19 cellular contexts compared by ENCODE assay signal in the genomic region with DNA sequence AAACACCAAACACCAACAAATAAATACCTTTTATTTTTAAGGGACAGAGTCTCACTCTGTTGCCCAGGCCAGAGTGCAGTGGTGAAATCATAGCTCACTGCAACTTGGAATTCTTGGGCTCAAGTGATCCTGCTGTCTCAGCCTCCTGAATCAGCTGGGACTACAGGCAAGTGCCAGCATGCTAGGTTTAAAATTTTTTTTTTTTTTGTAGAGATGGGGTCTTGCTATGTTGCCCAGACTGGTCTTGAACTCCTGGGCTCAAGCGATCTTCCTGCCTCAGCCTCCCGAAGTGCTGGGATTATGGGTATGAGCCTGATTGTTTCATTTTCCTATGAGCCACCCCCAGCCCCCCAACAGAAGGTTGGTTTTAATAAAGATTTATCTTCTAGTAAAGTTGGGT. TPM values are rescaled to one million over a fixed set of nuclear protein-coding genes. Genes with fewer than 3 reads are reported as not detected.
DNase-seq lines count a peak whose midpoint lies in the region; ATAC-seq, FAIRE-seq and TF ChIP-seq lines count a peak whose summit lies in the region.
"Had no signal": no experiment of that assay in that cellular context is flagged by ENCODE, and none has a peak within 500 bp of the region (broad histone marks: within the 10 kb centered on the region; RNA-seq: fewer than 3 reads in every experiment).

No MANE protein-coding gene starts in this region.

- no peak for DNase-seq in RWPE2 (ENCODE audit: low spot score)
- DNase-seq in bronchial epithelial cell (ENCODE audit: low read depth): peak; percentile 34
- DNase-seq in mesenchymal stem cell: no peak
- no peak for DNase-seq in DMS153 treated with DMSO at 0.1 percent for 48 hours (lab: John Stamatoyannopoulos, UW; ENCODE audit: unreplicated experiment)
- DNase-seq: CD4-positive, alpha-beta T cell; COR-L47; DMS79 treated with DMSO at 0.1 percent for 48 hours; Karpas-422; MG63; NCI-H1048; NCI-H1417 treated with DMSO at 0.1 percent for 48 hours; NCI-H187; NCI-H2227 treated with DMSO at 0.1 percent for 48 hours; NCI-H510A had no signal

- H3K27me3 ChIP-seq in RWPE2 (ENCODE audit: insufficient read depth, poor library complexity, severe bottlenecking): no peaks in the 10 kb centered on the region
- H3K27me3 ChIP-seq in bronchial epithelial cell (ENCODE audit: control insufficient read depth, insufficient read depth, low read length): no peaks in the 10 kb centered on the region
- no peaks in the 10 kb centered on the region for H3K27me3 ChIP-seq in mesenchymal stem cell (ENCODE audit: control insufficient read depth in 1 of 2, insufficient read depth in 1 of 2, low read length in 2 of 2)
- H3K27me3 ChIP-seq: MG63 had no signal

- no peak for TF ChIP-seq CTCF in HEK293 (tag by site-specific recombination; IDR thresholded peaks at IDR 0.05)
- TF ChIP-seq CTCF in RWPE2 (IDR thresholded peaks at IDR 0.05; ENCODE audit: poor library complexity, severe bottlenecking): no peak
- no peak for TF ChIP-seq CTCF in bronchial epithelial cell (IDR thresholded peaks at IDR 0.05; ENCODE audit: insufficient read depth, low read length, severe bottlenecking)

- H3K23ac ChIP-seq in mesenchymal stem cell (ENCODE audit: low read length in 2 of 2): no peak overlapping the region

- CTCF ChIA-PET in HEK293 (lab: Yijun Ruan, JAX): interaction anchor here (0.7 to 1.7 kb wide), 2 partner anchors 12 to 33 kb away, joined by 3 to 8 read pairs; no protein-coding TSS in a partner anchor

- H4K91ac ChIP-seq in mesenchymal stem cell (ENCODE audit: low read length): no peak overlapping the region

- H2AK5ac ChIP-seq in mesenchymal stem cell (ENCODE audit: low read length, severe bottlenecking): no peak overlapping the region

- peak overlapping the region; percentile 68 for H3K9ac ChIP-seq in mesenchymal stem cell (ENCODE audit: low read length)

- no peak overlapping the region for H2BK5ac ChIP-seq in mesenchymal stem cell (ENCODE audit: low read depth, low read length, poor library complexity, severe bottlenecking)

- H3K18ac ChIP-seq in mesenchymal stem cell (ENCODE audit: low read depth in 1 of 2, low read length in 2 of 2): no peak overlapping the region

- H3K9me3 ChIP-seq in HEK293 (ENCODE audit: control insufficient read depth, insufficient read depth, low read depth, low read length): no peaks in the 10 kb centered on the region
- no peaks in the 10 kb centered on the region for H3K9me3 ChIP-seq in RWPE2 (ENCODE audit: severe bottlenecking)
- H3K9me3 ChIP-seq in mesenchymal stem cell (ENCODE audit: control insufficient read depth, low read length): no peaks in the 10 kb centered on the region
- H3K9me3 ChIP-seq: MG63 had no signal

- peaks cover 13% of the 10 kb centered on the region for H3K79me1 ChIP-seq in mesenchymal stem cell (replicated peaks; ENCODE audit: low read length, poor library complexity, severe bottlenecking)

- H3K4me1 ChIP-seq in HEK293 (ENCODE audit: control insufficient read depth, insufficient read depth, low read length) (peaks cover 11% of the 10 kb centered on the region), RWPE2 (ENCODE audit: insufficient read depth, poor library complexity, severe bottlenecking) (peaks cover 53% of the 10 kb centered on the region), mesenchymal stem cell (ENCODE audit: control insufficient read depth, insufficient read depth, low read depth, low read length) (peaks cover 2% of the 10 kb centered on the region)

- no peak overlapping the region for H2BK15ac ChIP-seq in mesenchymal stem cell (ENCODE audit: low read depth, poor library complexity, severe bottlenecking)

- ATAC-seq in RWPE2 (ENCODE audit: low read depth): no peak
- no peak for ATAC-seq in HG02870 (IDR thresholded peaks at IDR 0.05; ENCODE audit: unreplicated experiment)
- ATAC-seq in GM19395 (IDR thresholded peaks at IDR 0.05; ENCODE audit: unreplicated experiment): no peak

- H3K4me3 ChIP-seq in HEK293 (ENCODE audit: low read depth, low read length) (no peak overlapping the region), RWPE2 (ENCODE audit: severe bottlenecking) (no peak overlapping the region), bronchial epithelial cell (ENCODE audit: low read depth, low read length) (no peak overlapping the region), mesenchymal stem cell (ENCODE audit: insufficient read depth in 1 of 2, low read depth in 1 of 2, low read length in 2 of 2) (no peak overlapping the region)
- H3K4me3 ChIP-seq: MG63 had no signal

- H2BK120ac ChIP-seq in mesenchymal stem cell (ENCODE audit: low read depth, low read length): no peak overlapping the region

- POLR2A ChIA-PET in HEK293 (lab: Yijun Ruan, JAX): no interaction called here

- no peak overlapping the region for H2BK12ac ChIP-seq in mesenchymal stem cell (ENCODE audit: low read length in 2 of 2)

- WGBS in mesenchymal stem cell: no CpG with 5 or more reads among the region's 2 CpGs

- H3K27ac ChIP-seq in HEK293 (ENCODE audit: extremely low read depth, low read depth, low read length) (no peak overlapping the region), RWPE2 (ENCODE audit: poor library complexity, severe bottlenecking) (peak overlapping the region; percentile 99), mesenchymal stem cell (ENCODE audit: low read length, poor library complexity, severe bottlenecking) (no peak overlapping the region)
- H3K27ac ChIP-seq: RWPE1 had no signal

- H4K8ac ChIP-seq in mesenchymal stem cell (ENCODE audit: low read length): no peak overlapping the region

- H3K4ac ChIP-seq in mesenchymal stem cell (ENCODE audit: low read depth in 1 of 2, low read length in 2 of 2): no peak overlapping the region

- no peak for FAIRE-seq in bronchial epithelial cell (lab: Jason Lieb, UNC)
- FAIRE-seq: H54 had no signal

- no peak overlapping the region for H3K4me2 ChIP-seq in mesenchymal stem cell (ENCODE audit: low read length, poor library complexity, severe bottlenecking)

- H3K36me3 ChIP-seq in HEK293 (ENCODE audit: control insufficient read depth in 2 of 2, insufficient read depth in 1 of 2, low read length in 2 of 2) (peaks cover 0 to 14% of the 10 kb centered on the region in 2 experiments; a peak in 1 of 3 replicates), RWPE2 (ENCODE audit: low read depth) (peaks cover 64% of the 10 kb centered on the region), bronchial epithelial cell (ENCODE audit: control insufficient read depth, insufficient read depth, low read length) (peaks cover 1% of the 10 kb centered on the region), mesenchymal stem cell (ENCODE audit: control insufficient read depth in 1 of 2, insufficient read depth in 2 of 2, low read depth in 1 of 2, low read length in 2 of 2) (peaks cover 0 to 42% of the 10 kb centered on the region in 2 experiments)

- no peak overlapping the region for H3K14ac ChIP-seq in mesenchymal stem cell (ENCODE audit: low read length in 2 of 2)

- H2AFZ ChIP-seq in mesenchymal stem cell (ENCODE audit: low read depth, low read length): no peak overlapping the region

TF ChIP-seq in HEK293, 187 proteins besides CTCF, POLR2A, EP300 and RAD21:
- TF ChIP-seq SCRT1 (tag by site-specific recombination; IDR thresholded peaks at IDR 0.05; ENCODE audit: borderline replicate concordance) (no peak), ZNF121 (tag by site-specific recombination; IDR thresholded peaks at IDR 0.05) (peak; percentile 67; the same call in 1 of the 2 replicates)
- TF ChIP-seq, protein P1, sequence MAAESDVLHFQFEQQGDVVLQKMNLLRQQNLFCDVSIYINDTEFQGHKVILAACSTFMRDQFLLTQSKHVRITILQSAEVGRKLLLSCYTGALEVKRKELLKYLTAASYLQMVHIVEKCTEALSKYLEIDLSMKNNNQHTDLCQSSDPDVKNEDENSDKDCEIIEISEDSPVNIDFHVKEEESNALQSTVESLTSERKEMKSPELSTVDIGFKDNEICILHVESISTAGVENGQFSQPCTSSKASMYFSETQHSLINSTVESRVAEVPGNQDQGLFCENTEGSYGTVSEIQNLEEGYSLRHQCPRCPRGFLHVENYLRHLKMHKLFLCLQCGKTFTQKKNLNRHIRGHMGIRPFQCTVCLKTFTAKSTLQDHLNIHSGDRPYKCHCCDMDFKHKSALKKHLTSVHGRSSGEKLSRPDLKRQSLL (tag by site-specific recombination; IDR thresholded peaks at IDR 0.05): no peak

RNA-seq across cellular contexts. Expression of gene CD109, which starts 4.1 kb away (rescaled TPM):
- total RNA-seq in bronchial epithelial cell: 23.6 and 27.4 TPM in 2 replicates
- 33.3 TPM for polyA plus RNA-seq in mesenchymal stem cell (2013, experiment 1 of 2)
- polyA plus RNA-seq in mesenchymal stem cell (2013, experiment 2 of 2): 33.8 TPM

RNA-seq across cellular contexts. Expression of gene SLC17A5, which starts 46.3 kb away (rescaled TPM):
- 12.4 and 18.7 TPM in 2 replicates for total RNA-seq in bronchial epithelial cell
- polyA plus RNA-seq in mesenchymal stem cell (2013, experiment 1 of 2): 66.7 TPM
- polyA plus RNA-seq in mesenchymal stem cell (2013, experiment 2 of 2): 69.0 TPM
